In the genomic region with DNA sequence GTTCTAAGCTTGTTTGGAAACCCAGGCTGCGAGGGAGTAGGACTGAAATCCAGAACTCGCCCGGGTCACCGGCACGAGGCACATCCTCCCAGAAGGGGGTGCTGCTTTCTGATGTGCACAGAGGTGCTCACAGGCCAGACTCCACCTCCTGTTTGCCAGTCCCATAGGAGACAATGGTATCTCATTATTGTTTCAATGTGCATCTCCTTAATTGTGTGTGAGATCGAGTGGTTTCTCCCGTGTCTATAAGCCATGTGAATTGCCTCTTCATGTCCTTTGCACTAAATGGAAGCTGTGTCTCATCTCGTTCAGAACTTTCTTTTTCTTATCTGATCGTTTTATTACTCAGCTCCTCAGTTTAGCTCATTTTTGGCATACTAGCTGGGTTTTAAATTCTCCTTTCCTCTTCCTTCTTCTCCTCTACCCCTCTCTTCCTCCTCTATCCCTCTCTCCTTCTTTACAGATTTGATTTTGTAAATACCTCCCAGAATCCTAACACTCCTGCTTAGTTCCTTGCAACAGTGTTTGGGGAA, we compare ENCODE assay signal across 8 cellular contexts.
DNase-seq lines count a peak whose midpoint lies in the region; ATAC-seq, FAIRE-seq and TF ChIP-seq lines count a peak whose summit lies in the region.

No MANE protein-coding gene starts in this region.

- no peak overlapping the region for H3K4me3 ChIP-seq in foreskin fibroblast (ENCODE audit: low read depth in 1 of 2, low read length in 2 of 2)

- H3K4me1 Mint-ChIP-seq in activated T-cell treated with anti-CD3 and anti-CD28 coated beads, Interleukin-2, amount 50 U/mL, for 24 hours (ENCODE audit: low read depth): peaks cover 12% of the 10 kb centered on the region

- FAIRE-seq in urothelium cell line (lab: Jason Lieb, UNC): no peak

- H3K27ac Mint-ChIP-seq in activated T-cell treated with anti-CD3 and anti-CD28 coated beads, Interleukin-2, amount 50 U/mL, for 24 hours: peak overlapping the region; percentile 63

- TF ChIP-seq CTCF in GM10266 (IDR thresholded peaks at IDR 0.05; ENCODE audit: control insufficient read depth, insufficient read depth, low read depth, missing control alignments): peak; percentile 88
- peak; percentile 56 for TF ChIP-seq CTCF in foreskin fibroblast (IDR thresholded peaks at IDR 0.05; ENCODE audit: low read depth, low read length)

- DNase-seq in GM10266 (ENCODE audit: extremely low spot score) (peak; percentile 77), OCI-M1 (lab: John Stamatoyannopoulos, UW) (peak; percentile 93), foreskin fibroblast (peak; percentile 4 to 22), posterior cingulate gyrus (peak; percentile 37 to 95 (median 64)), urothelium cell line (ENCODE audit: low spot score) (peak; percentile 64)
- peak; percentile 77 for DNase-seq in activated T-cell treated with anti-CD3 and anti-CD28 coated beads, Interleukin-2, amount 50 U/mL, for 24 hours

- peak overlapping the region; percentile 11 for H3K4me3 Mint-ChIP-seq in activated T-cell treated with anti-CD3 and anti-CD28 coated beads, Interleukin-2, amount 50 U/mL, for 24 hours

- H3K27me3 Mint-ChIP-seq in activated T-cell treated with anti-CD3 and anti-CD28 coated beads, Interleukin-2, amount 50 U/mL, for 24 hours: no peaks in the 10 kb centered on the region

- H3K36me3 Mint-ChIP-seq in activated T-cell treated with anti-CD3 and anti-CD28 coated beads, Interleukin-2, amount 50 U/mL, for 24 hours (ENCODE audit: low read depth): no peaks in the 10 kb centered on the region

- ATAC-seq in HG02938 (IDR thresholded peaks at IDR 0.05; ENCODE audit: unreplicated experiment) (peak; percentile 52), GM21717 (IDR thresholded peaks at IDR 0.05; ENCODE audit: unreplicated experiment) (no peak)

- intact Hi-C loops in posterior cingulate gyrus (cut with DNase I): loop anchor here (2.0 to 10.0 kb wide), 2 partner anchors 233 to 701 kb away; no protein-coding TSS in a partner anchor

- no peaks in the 10 kb centered on the region for H3K9me3 Mint-ChIP-seq in activated T-cell treated with anti-CD3 and anti-CD28 coated beads, Interleukin-2, amount 50 U/mL, for 24 hours

Comparison
In these comparisons a context has a peak if more than half of its experiments do, and no peak if none do; other contexts are left out.
1. DNase-seq: peak in every context shown above with its lines; median percentile 93 in OCI-M1; 77 in GM10266; 77 in activated T-cell treated with anti-CD3 and anti-CD28 coated beads, Interleukin-2, amount 50 U/mL, for 24 hours; 64 in posterior cingulate gyrus; 64 in urothelium cell line; 13 in foreskin fibroblast.